In the genomic region with DNA sequence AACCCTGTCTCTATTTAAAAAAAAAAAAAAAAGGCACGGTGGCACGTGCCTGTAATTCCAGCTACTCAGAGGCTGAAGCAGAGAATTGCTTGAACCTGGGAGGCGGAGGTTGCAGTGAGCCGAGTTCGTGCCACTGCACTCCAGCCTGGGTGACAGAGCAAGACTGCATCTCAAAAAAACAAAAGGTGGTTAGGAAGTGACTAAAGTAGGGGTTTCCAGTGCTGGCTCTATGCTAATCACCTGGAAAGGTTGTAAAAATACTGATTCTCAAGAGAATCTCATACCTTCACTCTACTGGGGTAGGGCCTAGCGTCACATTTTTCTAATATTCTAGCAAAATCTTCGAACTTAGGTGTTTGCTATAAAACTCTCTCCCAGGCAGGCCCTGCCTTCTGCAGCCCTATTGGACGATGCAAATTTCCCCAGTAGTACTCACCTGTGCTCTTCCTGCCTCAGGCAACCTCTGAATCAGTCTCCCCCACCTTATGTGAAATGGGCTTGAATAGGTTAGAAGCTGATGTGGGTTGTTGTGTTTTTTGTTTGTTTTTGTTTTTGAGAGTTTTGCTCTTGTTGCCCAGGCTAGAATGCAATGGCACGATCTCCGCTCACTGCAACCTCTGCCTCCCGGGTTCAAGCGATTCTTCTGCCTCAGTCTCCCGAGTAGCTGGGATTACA, we compare ENCODE assay signal across 17 cellular contexts. TPM values are rescaled to one million over a fixed set of nuclear protein-coding genes. Genes with fewer than 3 reads are reported as not detected.
DNase-seq lines count a peak whose midpoint lies in the region; ATAC-seq, FAIRE-seq and TF ChIP-seq lines count a peak whose summit lies in the region.
"Had no signal": no experiment of that assay in that cellular context is flagged by ENCODE, and none has a peak within 500 bp of the region (broad histone marks: within the 10 kb centered on the region; RNA-seq: fewer than 3 reads in every experiment).

No MANE protein-coding gene starts in this region.

- H3K27me3 Mint-ChIP-seq in activated CD4-positive, alpha-beta memory T cell treated with anti-CD3 and anti-CD28 coated beads for 36 hours = no peaks in the 10 kb centered on the region
- H3K27me3 Mint-ChIP-seq in activated CD4-positive, alpha-beta memory T cell treated with anti-CD3 and anti-CD28 coated beads, Interleukin-2, amount 10 ng/mL, durations not matched to agents 7 days and 5 days = no peaks in the 10 kb centered on the region
- no peaks in the 10 kb centered on the region; the same call in 1 of the 2 replicates for H3K27me3 Mint-ChIP-seq in H9 (ENCODE audit: low read depth)
- H3K27me3 Mint-ChIP-seq in neural crest cell (ENCODE audit: low read depth) = peaks cover 7% of the 10 kb centered on the region
- H3K27me3 Mint-ChIP-seq in stimulated activated memory B cell treated with anti-CD40 and anti-IgM and Interleukin-4, amounts not matched to agents 10 μg/mL and 1 μg/mL and 100 μg/mL, for 72 hours = peaks cover 11% of the 10 kb centered on the region

- no peaks in the 10 kb centered on the region for H3K27me3 ChIP-seq in H9 (ENCODE audit: insufficient read depth, low read length)
- H3K27me3 ChIP-seq in bronchial epithelial cell (ENCODE audit: control insufficient read depth, insufficient read depth, low read length) = no peaks in the 10 kb centered on the region

- H3K4ac ChIP-seq in H9 (ENCODE audit: low read depth, low read length) = no peak overlapping the region

- CTCF ChIA-PET in activated CD4-positive, alpha-beta memory T cell treated with anti-CD3 and anti-CD28 coated beads for 36 hours (lab: Charles Lee) = no interaction called here
- CTCF ChIA-PET in activated CD4-positive, alpha-beta memory T cell treated with anti-CD3 and anti-CD28 coated beads, Interleukin-2, amount 10 ng/mL, durations not matched to agents 7 days and 5 days (lab: Charles Lee) = no interaction called here

- H3K4me2 ChIP-seq in H9 (ENCODE audit: insufficient read depth, insufficient read length, low read length) = no peak overlapping the region

- H3K79me1 ChIP-seq in H9 (ENCODE audit: insufficient read depth, low read depth, low read length, poor library complexity, severe bottlenecking) = no peaks in the 10 kb centered on the region

- no peaks in the 10 kb centered on the region for H3K36me3 Mint-ChIP-seq in activated CD4-positive, alpha-beta memory T cell treated with anti-CD3 and anti-CD28 coated beads for 36 hours
- H3K36me3 Mint-ChIP-seq in activated CD4-positive, alpha-beta memory T cell treated with anti-CD3 and anti-CD28 coated beads, Interleukin-2, amount 10 ng/mL, durations not matched to agents 7 days and 5 days (ENCODE audit: low read depth) = no peaks in the 10 kb centered on the region
- H3K36me3 Mint-ChIP-seq in H9 (ENCODE audit: insufficient read depth in 1 of 3, low read depth in 3 of 3) (no peaks in the 10 kb centered on the region; a peak in 1 of 7 replicates), neural crest cell (ENCODE audit: low read depth) (no peaks in the 10 kb centered on the region)
- no peaks in the 10 kb centered on the region for H3K36me3 Mint-ChIP-seq in stimulated activated memory B cell treated with anti-CD40 and anti-IgM and Interleukin-4, amounts not matched to agents 10 μg/mL and 1 μg/mL and 100 μg/mL, for 72 hours
- H3K36me3 Mint-ChIP-seq: CD8-positive, alpha-beta T cell had no signal

- no peaks in the 10 kb centered on the region for H3K23me2 ChIP-seq in H9 (ENCODE audit: insufficient read length, low read depth, low read length, poor library complexity, severe bottlenecking)

- no peaks in the 10 kb centered on the region for H4K20me1 ChIP-seq in H9 (ENCODE audit: control insufficient read depth, insufficient read depth, insufficient read length)

- H3K36me3 ChIP-seq in bronchial epithelial cell (ENCODE audit: control insufficient read depth, insufficient read depth, low read length) = no peaks in the 10 kb centered on the region

- no peak overlapping the region for H2BK12ac ChIP-seq in H9 (ENCODE audit: insufficient read length, low read depth, low read length)

- H2BK20ac ChIP-seq in H9 (ENCODE audit: low read depth, low read length, poor library complexity, severe bottlenecking) = no peak overlapping the region

- no peak overlapping the region for H3K27ac ChIP-seq in H9 (ENCODE audit: insufficient read length, low read depth, low read length)

- FAIRE-seq in bronchial epithelial cell (lab: Jason Lieb, UNC) = no peak

- no peak overlapping the region for H4K5ac ChIP-seq in H9 (ENCODE audit: insufficient read length, low read depth, low read length)

- ATAC-seq in stimulated activated memory B cell treated with anti-CD40 and anti-IgM and Interleukin-4, amounts not matched to agents 10 μg/mL and 1 μg/mL and 100 μg/mL, for 72 hours = no peak
- ATAC-seq: CD8-positive, alpha-beta T cell; HCT116 had no signal

- H3K4me3 Mint-ChIP-seq in activated CD4-positive, alpha-beta memory T cell treated with anti-CD3 and anti-CD28 coated beads for 36 hours = no peak overlapping the region
- H3K4me3 Mint-ChIP-seq in activated CD4-positive, alpha-beta memory T cell treated with anti-CD3 and anti-CD28 coated beads, Interleukin-2, amount 10 ng/mL, durations not matched to agents 7 days and 5 days = no peak overlapping the region
- H3K4me3 Mint-ChIP-seq in H9 (no peak overlapping the region), neural crest cell (no peak overlapping the region)
- H3K4me3 Mint-ChIP-seq in stimulated activated memory B cell treated with anti-CD40 and anti-IgM and Interleukin-4, amounts not matched to agents 10 μg/mL and 1 μg/mL and 100 μg/mL, for 72 hours = no peak overlapping the region
- H3K4me3 Mint-ChIP-seq: CD8-positive, alpha-beta T cell had no signal

- H3K18ac ChIP-seq in H9 (ENCODE audit: insufficient read length, low read depth, low read length) = no peak overlapping the region

- no peak overlapping the region for H4K91ac ChIP-seq in H9 (ENCODE audit: insufficient read length, low read depth, low read length)

- no peak overlapping the region for H2BK120ac ChIP-seq in H9 (ENCODE audit: low read depth, low read length, poor library complexity, severe bottlenecking)

- intact Hi-C loops in activated CD4-positive, alpha-beta memory T cell treated with anti-CD3 and anti-CD28 coated beads for 36 hours (cut with micrococcal nuclease) = no loop called here

- H3K9me3 ChIP-seq in H9 (ENCODE audit: control insufficient read depth, low read depth, low read length) = no peaks in the 10 kb centered on the region

- DNase-seq in activated CD4-positive, alpha-beta memory T cell treated with anti-CD3 and anti-CD28 coated beads for 36 hours = no peak
- no peak for DNase-seq in activated CD4-positive, alpha-beta memory T cell treated with anti-CD3 and anti-CD28 coated beads, Interleukin-2, amount 10 ng/mL, durations not matched to agents 7 days and 5 days
- no peak for DNase-seq in H9
- DNase-seq in bronchial epithelial cell (ENCODE audit: low read depth) = peak; percentile 67
- DNase-seq in neural crest cell (ENCODE audit: low read depth, low spot score) = no peak
- DNase-seq in SHP77 (lab: John Stamatoyannopoulos, UW) = no peak
- DNase-seq in NCI-H187 (lab: John Stamatoyannopoulos, UW) = no peak
- DNase-seq: 8988T; CD8-positive, alpha-beta T cell; DMS79; NCI-H1417 treated with DMSO at 0.1 percent for 48 hours; NCI-H2029 treated with DMSO at 0.1 percent for 48 hours; NCI-H2171 treated with DMSO at 0.1 percent for 48 hours; NCI-H510A; PC-3 had no signal

- no CpG with 5 or more reads among the region's 13 CpGs for WGBS in H9 (ENCODE audit: extremely low coverage, insufficient read length, low lambda C conversion rate)

- POLR2A ChIA-PET in activated CD4-positive, alpha-beta memory T cell treated with anti-CD3 and anti-CD28 coated beads for 36 hours (lab: Charles Lee) = no interaction called here
- POLR2A ChIA-PET in activated CD4-positive, alpha-beta memory T cell treated with anti-CD3 and anti-CD28 coated beads, Interleukin-2, amount 10 ng/mL, durations not matched to agents 7 days and 5 days (lab: Charles Lee) = no interaction called here

- H2AK5ac ChIP-seq in H9 (ENCODE audit: insufficient read length, low read length) = no peak overlapping the region

- no peak overlapping the region for H3K4me3 ChIP-seq in bronchial epithelial cell (ENCODE audit: low read depth, low read length)

- H3T11ph ChIP-seq in H9 (ENCODE audit: low read length) = no peak overlapping the region

- no peak overlapping the region for H2BK5ac ChIP-seq in H9 (ENCODE audit: insufficient read length, low read length)

- peaks cover 3% of the 10 kb centered on the region; the same call in 1 of the 2 replicates for H3K4me1 ChIP-seq in H9 (ENCODE audit: insufficient read depth, low read length)

- H3K9ac ChIP-seq in H9 (ENCODE audit: extremely low read depth, insufficient read length, low read length) = no peak overlapping the region

- no peak overlapping the region for H4K8ac ChIP-seq in H9 (replicated peaks; ENCODE audit: insufficient read length, low read depth, low read length)

- peak overlapping the region; percentile 14 for H3K27ac Mint-ChIP-seq in activated CD4-positive, alpha-beta memory T cell treated with anti-CD3 and anti-CD28 coated beads for 36 hours
- H3K27ac Mint-ChIP-seq in activated CD4-positive, alpha-beta memory T cell treated with anti-CD3 and anti-CD28 coated beads, Interleukin-2, amount 10 ng/mL, durations not matched to agents 7 days and 5 days = no peak overlapping the region
- peak overlapping the region in 2 of 3 experiments; percentile 38 to 93; a peak in 2 of 7 replicates for H3K27ac Mint-ChIP-seq in H9
- peak overlapping the region; percentile 86 for H3K27ac Mint-ChIP-seq in neural crest cell (ENCODE audit: unreplicated experiment)
- H3K27ac Mint-ChIP-seq in stimulated activated memory B cell treated with anti-CD40 and anti-IgM and Interleukin-4, amounts not matched to agents 10 μg/mL and 1 μg/mL and 100 μg/mL, for 72 hours = no peak overlapping the region
- H3K27ac Mint-ChIP-seq: CD8-positive, alpha-beta T cell had no signal

- H3K56ac ChIP-seq in H9 (ENCODE audit: insufficient read length, low read depth, low read length) = no peak overlapping the region

- no peak for TF ChIP-seq CTCF in H9 (conservative IDR thresholded peaks at IDR 0.05)
- no peak for TF ChIP-seq CTCF in bronchial epithelial cell (IDR thresholded peaks at IDR 0.05; ENCODE audit: insufficient read depth, low read length, severe bottlenecking)
- TF ChIP-seq CTCF in neural crest cell (conservative IDR thresholded peaks at IDR 0.05) = no peak

- H3K23ac ChIP-seq in H9 (ENCODE audit: insufficient read length, low read depth, low read length) = no peak overlapping the region

- no peak overlapping the region for H3K14ac ChIP-seq in H9 (ENCODE audit: insufficient read depth, low read length)

- H2AFZ ChIP-seq in H9 (ENCODE audit: low read length) = no peak overlapping the region

- no peak overlapping the region for H2BK15ac ChIP-seq in H9 (ENCODE audit: low read depth, low read length)

- H3K4me1 Mint-ChIP-seq in activated CD4-positive, alpha-beta memory T cell treated with anti-CD3 and anti-CD28 coated beads for 36 hours (ENCODE audit: low read depth) = peaks cover 5% of the 10 kb centered on the region
- H3K4me1 Mint-ChIP-seq in activated CD4-positive, alpha-beta memory T cell treated with anti-CD3 and anti-CD28 coated beads, Interleukin-2, amount 10 ng/mL, durations not matched to agents 7 days and 5 days = peaks cover 10% of the 10 kb centered on the region
- H3K4me1 Mint-ChIP-seq in H9 (peaks cover 17 to 23% of the 10 kb centered on the region in 2 experiments), neural crest cell (peaks cover 4% of the 10 kb centered on the region)
- H3K4me1 Mint-ChIP-seq in stimulated activated memory B cell treated with anti-CD40 and anti-IgM and Interleukin-4, amounts not matched to agents 10 μg/mL and 1 μg/mL and 100 μg/mL, for 72 hours = peaks cover 19% of the 10 kb centered on the region

- no peaks in the 10 kb centered on the region for H3K79me2 ChIP-seq in H9 (ENCODE audit: insufficient read depth, low read length)

- H3K9me3 Mint-ChIP-seq in activated CD4-positive, alpha-beta memory T cell treated with anti-CD3 and anti-CD28 coated beads for 36 hours = no peaks in the 10 kb centered on the region
- H3K9me3 Mint-ChIP-seq in activated CD4-positive, alpha-beta memory T cell treated with anti-CD3 and anti-CD28 coated beads, Interleukin-2, amount 10 ng/mL, durations not matched to agents 7 days and 5 days = no peaks in the 10 kb centered on the region
- H3K9me3 Mint-ChIP-seq in H9 (no peaks in the 10 kb centered on the region), neural crest cell (no peaks in the 10 kb centered on the region)
- H3K9me3 Mint-ChIP-seq in stimulated activated memory B cell treated with anti-CD40 and anti-IgM and Interleukin-4, amounts not matched to agents 10 μg/mL and 1 μg/mL and 100 μg/mL, for 72 hours = no peaks in the 10 kb centered on the region
- H3K9me3 Mint-ChIP-seq: CD8-positive, alpha-beta T cell had no signal

RNA-seq across cellular contexts. Expression of a gene that starts 3.5 kb away (rescaled TPM):
- 10 to 100 TPM; 19.4 to 20.4 TPM for total RNA-seq in activated CD4-positive, alpha-beta memory T cell treated with anti-CD3 and anti-CD28 coated beads for 36 hours
- total RNA-seq in activated CD4-positive, alpha-beta memory T cell treated with anti-CD3 and anti-CD28 coated beads, Interleukin-2, amount 10 ng/mL, durations not matched to agents 7 days and 5 days = 1 to 10 TPM; 6.7 to 9.3 TPM
- total RNA-seq in H9 (2021) (1.3 TPM in 2 replicates), bronchial epithelial cell (12.8 and 26.1 TPM in 2 replicates), neural crest cell (0.49 TPM in 1 of 2 replicates, not detected in the other)

RNA-seq across cellular contexts. Expression of a gene that starts 18.8 kb away (rescaled TPM):
- under 1 TPM; 0.81 to 0.87 TPM for total RNA-seq in activated CD4-positive, alpha-beta memory T cell treated with anti-CD3 and anti-CD28 coated beads for 36 hours
- total RNA-seq in activated CD4-positive, alpha-beta memory T cell treated with anti-CD3 and anti-CD28 coated beads, Interleukin-2, amount 10 ng/mL, durations not matched to agents 7 days and 5 days = under 1 TPM in 1 of 2 experiments, not detected in 1; 0.30 TPM
- total RNA-seq in H9 (2021) (14.8 and 16.4 TPM in 2 replicates), bronchial epithelial cell (0.79 and 1.3 TPM in 2 replicates), neural crest cell (1.0 and 1.1 TPM in 2 replicates)
- total RNA-seq: CD8-positive, alpha-beta T cell had no signal

RNA-seq across cellular contexts. Expression of a gene that starts 33.2 kb away (rescaled TPM):
- total RNA-seq in activated CD4-positive, alpha-beta memory T cell treated with anti-CD3 and anti-CD28 coated beads for 36 hours = 10 to 100 TPM; 15.9 to 16.5 TPM
- total RNA-seq in activated CD4-positive, alpha-beta memory T cell treated with anti-CD3 and anti-CD28 coated beads, Interleukin-2, amount 10 ng/mL, durations not matched to agents 7 days and 5 days = 10 to 100 TPM; 28.0 to 35.3 TPM
- 43.1 and 48.8 TPM in 2 replicates for total RNA-seq in H9 (2021)
- total RNA-seq in bronchial epithelial cell = 10.8 and 13.2 TPM in 2 replicates
- total RNA-seq in neural crest cell = 23.7 and 24.2 TPM in 2 replicates

Comparison
In these comparisons a context has a peak if more than half of its experiments do, and no peak if none do; other contexts are left out.
1. H3K27ac Mint-ChIP-seq: peak in activated CD4-positive, alpha-beta memory T cell treated with anti-CD3 and anti-CD28 coated beads for 36 hours (single experiment), H9 (2 of 3) and neural crest cell (single experiment); none in activated CD4-positive, alpha-beta memory T cell treated with anti-CD3 and anti-CD28 coated beads, Interleukin-2, amount 10 ng/mL, durations not matched to agents 7 days and 5 days (single experiment) and stimulated activated memory B cell treated with anti-CD40 and anti-IgM and Interleukin-4, amounts not matched to agents 10 μg/mL and 1 μg/mL and 100 μg/mL, for 72 hours (single experiment).